ENCODE assay signal across 26 cellular contexts in genomic region chr3:13827256-13827655, GRCh38. TPM values are rescaled to one million over a fixed set of nuclear protein-coding genes. Genes with fewer than 3 reads are reported as not detected.
"Had no signal": no experiment of that assay in that cellular context is flagged by ENCODE, and none has a peak within 500 bp of the region (broad histone marks: within the 10 kb centered on the region; RNA-seq: fewer than 3 reads in every experiment).

No MANE protein-coding gene starts in this region.

- ATAC-seq: activated T-helper 17 cell treated with anti-CD3 and anti-CD28 coated beads, Interleukin-2, amount 50 U/mL, for 72 hours; left ventricle myocardium superior; natural killer cell; right lobe of liver; stimulated activated memory B cell treated with anti-CD40 and anti-IgM and Interleukin-4, amounts not matched to agents 10 μg/mL and 1 μg/mL and 100 μg/mL, for 72 hours; WTC11 had no signal

- H3K4me3 Mint-ChIP-seq: activated naive CD4-positive, alpha-beta T cell treated with anti-CD3 and anti-CD28 coated beads for 36 hours; activated T-cell treated with anti-CD3 and anti-CD28 coated beads, Interleukin-2, amount 50 U/mL, for 24 hours; activated T-helper 17 cell treated with anti-CD3 and anti-CD28 coated beads, Interleukin-2, amount 50 U/mL, for 72 hours; immature natural killer cell; mesothelial cell of epicardium; natural killer cell; stimulated activated memory B cell treated with anti-CD40 and anti-IgM and Interleukin-4, amounts not matched to agents 10 μg/mL and 1 μg/mL and 100 μg/mL, for 72 hours; WTC11 had no signal

- H3K4me3 ChIP-seq: cardiac muscle cell, right lobe of liver, stomach, suprapubic skin, tibial nerve, uterus had no signal

- DNase-seq: activated naive CD4-positive, alpha-beta T cell treated with anti-CD3 and anti-CD28 coated beads for 36 hours; activated T-cell treated with anti-CD3 and anti-CD28 coated beads, Interleukin-2, amount 50 U/mL, for 24 hours; amygdala; foreskin fibroblast; immature natural killer cell; left ventricle myocardium superior; mammary epithelial cell; natural killer cell; right lobe of liver; small intestine; stimulated activated CD4-positive, alpha-beta T cell treated with anti-CD3 and anti-CD28 coated beads, Interleukin-15, amount 100 ng/mL, for 24 hours; stomach; T-helper 1 cell; T1000; uterus had no signal

- FAIRE-seq: small intestine had no signal

- H3K27me3 Mint-ChIP-seq: activated T-cell treated with anti-CD3 and anti-CD28 coated beads, Interleukin-2, amount 50 U/mL, for 24 hours; activated T-helper 17 cell treated with anti-CD3 and anti-CD28 coated beads, Interleukin-2, amount 50 U/mL, for 72 hours had no signal

- H3K9me3 Mint-ChIP-seq: activated T-cell treated with anti-CD3 and anti-CD28 coated beads, Interleukin-2, amount 50 U/mL, for 24 hours; activated T-helper 17 cell treated with anti-CD3 and anti-CD28 coated beads, Interleukin-2, amount 50 U/mL, for 72 hours; immature natural killer cell; natural killer cell; WTC11 had no signal

- H3K9me3 ChIP-seq: neutrophil, right lobe of liver, suprapubic skin, uterus had no signal

- H3K4me1 ChIP-seq: parathyroid adenoma, right lobe of liver, stomach, suprapubic skin, tibial nerve, uterus had no signal

- H3K36me3 ChIP-seq: cardiac muscle cell, neutrophil, right lobe of liver, stomach, suprapubic skin, tibial nerve, uterus had no signal

- H3K27ac ChIP-seq: cardiac muscle cell, neutrophil, parathyroid adenoma, right lobe of liver, stomach, suprapubic skin, tibial nerve, uterus had no signal

- H3K36me3 Mint-ChIP-seq: immature natural killer cell; mesothelial cell of epicardium; natural killer cell; stimulated activated memory B cell treated with anti-CD40 and anti-IgM and Interleukin-4, amounts not matched to agents 10 μg/mL and 1 μg/mL and 100 μg/mL, for 72 hours; WTC11 had no signal

- H3K4me1 Mint-ChIP-seq: immature natural killer cell; stimulated activated memory B cell treated with anti-CD40 and anti-IgM and Interleukin-4, amounts not matched to agents 10 μg/mL and 1 μg/mL and 100 μg/mL, for 72 hours had no signal

- H3K27me3 ChIP-seq: cardiac muscle cell, neutrophil, right lobe of liver, tibial nerve, uterus had no signal

- H3K9ac ChIP-seq: parathyroid adenoma had no signal

- H3K27ac Mint-ChIP-seq: activated naive CD4-positive, alpha-beta T cell treated with anti-CD3 and anti-CD28 coated beads for 36 hours; activated T-cell treated with anti-CD3 and anti-CD28 coated beads, Interleukin-2, amount 50 U/mL, for 24 hours; immature natural killer cell; mesothelial cell of epicardium; natural killer cell; stimulated activated memory B cell treated with anti-CD40 and anti-IgM and Interleukin-4, amounts not matched to agents 10 μg/mL and 1 μg/mL and 100 μg/mL, for 72 hours; WTC11 had no signal

RNA-seq across cellular contexts. Expression of gene WNT7A, which starts 52.6 kb away (rescaled TPM):
- total RNA-seq: cardiac muscle cell, fibroblast of lung, glomerular endothelial cell, left ventricle myocardium superior, right lobe of liver, stomach had no signal
- polyA plus RNA-seq: cardiac muscle cell, fibroblast of lung, immature natural killer cell had no signal
